1 cellular context compared by ENCODE assay signal in the genomic region with DNA sequence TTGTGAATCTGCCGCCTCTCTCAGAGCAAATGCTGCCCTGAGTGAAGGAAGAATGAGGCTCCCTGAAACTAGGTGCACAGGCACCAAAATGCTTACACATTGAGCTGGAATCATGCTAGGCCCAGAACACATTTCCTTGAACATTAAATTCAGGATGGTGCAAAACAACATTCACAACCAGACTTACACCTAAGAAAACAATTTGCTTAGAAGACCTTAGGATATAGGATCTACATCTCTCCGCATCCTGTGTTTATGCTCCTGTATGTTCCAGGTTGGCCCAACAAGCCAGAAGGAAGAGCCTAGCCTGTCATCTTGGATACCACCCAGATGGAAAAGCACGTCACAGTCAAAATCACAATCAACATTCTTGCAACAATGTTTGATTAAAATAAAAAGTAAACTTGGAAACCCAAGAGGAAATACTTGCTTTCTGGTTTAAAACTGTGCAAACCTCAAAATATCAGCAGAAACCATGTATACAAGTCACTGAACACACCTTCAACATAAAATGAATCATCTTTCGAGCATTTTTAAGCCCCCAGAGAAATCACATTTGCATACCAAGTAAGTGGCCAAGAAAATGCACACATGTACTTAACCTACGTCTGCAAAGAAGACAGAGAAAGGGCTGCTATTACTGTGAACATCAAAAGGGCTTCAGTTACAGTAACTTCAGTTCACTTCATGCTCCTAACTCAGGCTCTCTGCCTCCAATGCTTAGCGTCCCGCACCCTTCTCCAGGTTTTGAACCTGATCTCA.
TF ChIP-seq lines count a peak whose summit lies in the region.

No MANE protein-coding gene starts in this region.

TF ChIP-seq in GM12878, 131 proteins besides CTCF, POLR2A, EP300 and RAD21 (continues in another document):
- TF ChIP-seq SMARCA5 (IDR thresholded peaks at IDR 0.05) (no peak), CEBPB (IDR thresholded peaks at IDR 0.05; ENCODE audit: borderline replicate concordance in 1 of 2, low read depth in 2 of 2, low read length in 2 of 2) (peak in 1 of 2 experiments; percentile 63; a peak in 1 of 4 replicates), CBX5 (IDR thresholded peaks at IDR 0.05; ENCODE audit: low read depth) (no peak), ZZZ3 (IDR thresholded peaks at IDR 0.05; ENCODE audit: control insufficient read depth, insufficient read length, low read depth) (no peak), ATF2 (IDR thresholded peaks at IDR 0.05; ENCODE audit: low read length) (peak; percentile 76; the same call in 1 of the 2 replicates), FOXM1 (IDR thresholded peaks at IDR 0.05; ENCODE audit: low read depth, low read length) (peak; percentile 72; the same call in 1 of the 2 replicates), ZBTB33 (IDR thresholded peaks at IDR 0.05) (no peak), HDGF (IDR thresholded peaks at IDR 0.05) (no peak), MAX (IDR thresholded peaks at IDR 0.05; ENCODE audit: low read depth, low read length) (no peak), HDAC6 (IDR thresholded peaks at IDR 0.05; ENCODE audit: unreplicated experiment) (no peak), MTA2 (IDR thresholded peaks at IDR 0.05; ENCODE audit: low read depth) (no peak), JUND (IDR thresholded peaks at IDR 0.05; ENCODE audit: low read depth, low read length) (no peak), WRNIP1 (IDR thresholded peaks at IDR 0.05; ENCODE audit: borderline replicate concordance, low read depth, low read length) (no peak), ZNF217 (IDR thresholded peaks at IDR 0.05) (0 out of 2 replicates have a peak, but pooled peaks have one; percentile 22), IKZF1 (conservative IDR thresholded peaks at IDR 0.05) (no peak), BCL3 (IDR thresholded peaks at IDR 0.05; ENCODE audit: borderline replicate concordance, insufficient read depth, low read depth, low read length, poor library complexity, severe bottlenecking) (peak; percentile 30), SPI1 (IDR thresholded peaks at IDR 0.05; ENCODE audit: borderline replicate concordance, insufficient read depth, low read depth, low read length) (no peak), CREM (IDR thresholded peaks at IDR 0.05; ENCODE audit: low read depth) (peak; percentile 33; the same call in 1 of the 2 replicates), TBL1XR1 (IDR thresholded peaks at IDR 0.05; ENCODE audit: low read depth, low read length) (peak; percentile 59; the same call in 1 of the 2 replicates), CBFB (IDR thresholded peaks at IDR 0.05; ENCODE audit: low read depth) (no peak), ZNF274 (IDR thresholded peaks at IDR 0.05; ENCODE audit: insufficient read depth, insufficient read length) (no peak), SMAD1 (IDR thresholded peaks at IDR 0.05; ENCODE audit: low read depth, partially characterized antibody) (no peak), NFIC (IDR thresholded peaks at IDR 0.05; ENCODE audit: low read depth, low read length) (peak; percentile 36; the same call in 1 of the 2 replicates)
- TF ChIP-seq, protein P1, sequence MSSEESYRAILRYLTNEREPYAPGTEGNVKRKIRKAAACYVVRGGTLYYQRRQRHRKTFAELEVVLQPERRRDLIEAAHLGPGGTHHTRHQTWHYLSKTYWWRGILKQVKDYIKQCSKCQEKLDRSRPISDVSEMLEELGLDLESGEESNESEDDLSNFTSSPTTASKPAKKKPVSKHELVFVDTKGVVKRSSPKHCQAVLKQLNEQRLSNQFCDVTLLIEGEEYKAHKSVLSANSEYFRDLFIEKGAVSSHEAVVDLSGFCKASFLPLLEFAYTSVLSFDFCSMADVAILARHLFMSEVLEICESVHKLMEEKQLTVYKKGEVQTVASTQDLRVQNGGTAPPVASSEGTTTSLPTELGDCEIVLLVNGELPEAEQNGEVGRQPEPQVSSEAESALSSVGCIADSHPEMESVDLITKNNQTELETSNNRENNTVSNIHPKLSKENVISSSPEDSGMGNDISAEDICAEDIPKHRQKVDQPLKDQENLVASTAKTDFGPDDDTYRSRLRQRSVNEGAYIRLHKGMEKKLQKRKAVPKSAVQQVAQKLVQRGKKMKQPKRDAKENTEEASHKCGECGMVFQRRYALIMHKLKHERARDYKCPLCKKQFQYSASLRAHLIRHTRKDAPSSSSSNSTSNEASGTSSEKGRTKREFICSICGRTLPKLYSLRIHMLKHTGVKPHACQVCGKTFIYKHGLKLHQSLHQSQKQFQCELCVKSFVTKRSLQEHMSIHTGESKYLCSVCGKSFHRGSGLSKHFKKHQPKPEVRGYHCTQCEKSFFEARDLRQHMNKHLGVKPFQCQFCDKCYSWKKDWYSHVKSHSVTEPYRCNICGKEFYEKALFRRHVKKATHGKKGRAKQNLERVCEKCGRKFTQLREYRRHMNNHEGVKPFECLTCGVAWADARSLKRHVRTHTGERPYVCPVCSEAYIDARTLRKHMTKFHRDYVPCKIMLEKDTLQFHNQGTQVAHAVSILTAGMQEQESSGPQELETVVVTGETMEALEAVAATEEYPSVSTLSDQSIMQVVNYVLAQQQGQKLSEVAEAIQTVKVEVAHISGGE (CRISPR knock-in tag; IDR thresholded peaks at IDR 0.05) = no peak
- TF ChIP-seq, protein P2, sequence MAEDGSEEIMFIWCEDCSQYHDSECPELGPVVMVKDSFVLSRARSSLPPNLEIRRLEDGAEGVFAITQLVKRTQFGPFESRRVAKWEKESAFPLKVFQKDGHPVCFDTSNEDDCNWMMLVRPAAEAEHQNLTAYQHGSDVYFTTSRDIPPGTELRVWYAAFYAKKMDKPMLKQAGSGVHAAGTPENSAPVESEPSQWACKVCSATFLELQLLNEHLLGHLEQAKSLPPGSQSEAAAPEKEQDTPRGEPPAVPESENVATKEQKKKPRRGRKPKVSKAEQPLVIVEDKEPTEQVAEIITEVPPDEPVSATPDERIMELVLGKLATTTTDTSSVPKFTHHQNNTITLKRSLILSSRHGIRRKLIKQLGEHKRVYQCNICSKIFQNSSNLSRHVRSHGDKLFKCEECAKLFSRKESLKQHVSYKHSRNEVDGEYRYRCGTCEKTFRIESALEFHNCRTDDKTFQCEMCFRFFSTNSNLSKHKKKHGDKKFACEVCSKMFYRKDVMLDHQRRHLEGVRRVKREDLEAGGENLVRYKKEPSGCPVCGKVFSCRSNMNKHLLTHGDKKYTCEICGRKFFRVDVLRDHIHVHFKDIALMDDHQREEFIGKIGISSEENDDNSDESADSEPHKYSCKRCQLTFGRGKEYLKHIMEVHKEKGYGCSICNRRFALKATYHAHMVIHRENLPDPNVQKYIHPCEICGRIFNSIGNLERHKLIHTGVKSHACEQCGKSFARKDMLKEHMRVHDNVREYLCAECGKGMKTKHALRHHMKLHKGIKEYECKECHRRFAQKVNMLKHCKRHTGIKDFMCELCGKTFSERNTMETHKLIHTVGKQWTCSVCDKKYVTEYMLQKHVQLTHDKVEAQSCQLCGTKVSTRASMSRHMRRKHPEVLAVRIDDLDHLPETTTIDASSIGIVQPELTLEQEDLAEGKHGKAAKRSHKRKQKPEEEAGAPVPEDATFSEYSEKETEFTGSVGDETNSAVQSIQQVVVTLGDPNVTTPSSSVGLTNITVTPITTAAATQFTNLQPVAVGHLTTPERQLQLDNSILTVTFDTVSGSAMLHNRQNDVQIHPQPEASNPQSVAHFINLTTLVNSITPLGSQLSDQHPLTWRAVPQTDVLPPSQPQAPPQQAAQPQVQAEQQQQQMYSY (CRISPR knock-in tag; IDR thresholded peaks at IDR 0.05) = no peak
- TF ChIP-seq, protein P3, sequence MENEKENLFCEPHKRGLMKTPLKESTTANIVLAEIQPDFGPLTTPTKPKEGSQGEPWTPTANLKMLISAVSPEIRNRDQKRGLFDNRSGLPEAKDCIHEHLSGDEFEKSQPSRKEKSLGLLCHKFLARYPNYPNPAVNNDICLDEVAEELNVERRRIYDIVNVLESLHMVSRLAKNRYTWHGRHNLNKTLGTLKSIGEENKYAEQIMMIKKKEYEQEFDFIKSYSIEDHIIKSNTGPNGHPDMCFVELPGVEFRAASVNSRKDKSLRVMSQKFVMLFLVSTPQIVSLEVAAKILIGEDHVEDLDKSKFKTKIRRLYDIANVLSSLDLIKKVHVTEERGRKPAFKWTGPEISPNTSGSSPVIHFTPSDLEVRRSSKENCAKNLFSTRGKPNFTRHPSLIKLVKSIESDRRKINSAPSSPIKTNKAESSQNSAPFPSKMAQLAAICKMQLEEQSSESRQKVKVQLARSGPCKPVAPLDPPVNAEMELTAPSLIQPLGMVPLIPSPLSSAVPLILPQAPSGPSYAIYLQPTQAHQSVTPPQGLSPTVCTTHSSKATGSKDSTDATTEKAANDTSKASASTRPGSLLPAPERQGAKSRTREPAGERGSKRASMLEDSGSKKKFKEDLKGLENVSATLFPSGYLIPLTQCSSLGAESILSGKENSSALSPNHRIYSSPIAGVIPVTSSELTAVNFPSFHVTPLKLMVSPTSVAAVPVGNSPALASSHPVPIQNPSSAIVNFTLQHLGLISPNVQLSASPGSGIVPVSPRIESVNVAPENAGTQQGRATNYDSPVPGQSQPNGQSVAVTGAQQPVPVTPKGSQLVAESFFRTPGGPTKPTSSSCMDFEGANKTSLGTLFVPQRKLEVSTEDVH (IDR thresholded peaks at IDR 0.05; ENCODE audit: low read depth, partially characterized antibody) = no peak
- TF ChIP-seq, protein P4, sequence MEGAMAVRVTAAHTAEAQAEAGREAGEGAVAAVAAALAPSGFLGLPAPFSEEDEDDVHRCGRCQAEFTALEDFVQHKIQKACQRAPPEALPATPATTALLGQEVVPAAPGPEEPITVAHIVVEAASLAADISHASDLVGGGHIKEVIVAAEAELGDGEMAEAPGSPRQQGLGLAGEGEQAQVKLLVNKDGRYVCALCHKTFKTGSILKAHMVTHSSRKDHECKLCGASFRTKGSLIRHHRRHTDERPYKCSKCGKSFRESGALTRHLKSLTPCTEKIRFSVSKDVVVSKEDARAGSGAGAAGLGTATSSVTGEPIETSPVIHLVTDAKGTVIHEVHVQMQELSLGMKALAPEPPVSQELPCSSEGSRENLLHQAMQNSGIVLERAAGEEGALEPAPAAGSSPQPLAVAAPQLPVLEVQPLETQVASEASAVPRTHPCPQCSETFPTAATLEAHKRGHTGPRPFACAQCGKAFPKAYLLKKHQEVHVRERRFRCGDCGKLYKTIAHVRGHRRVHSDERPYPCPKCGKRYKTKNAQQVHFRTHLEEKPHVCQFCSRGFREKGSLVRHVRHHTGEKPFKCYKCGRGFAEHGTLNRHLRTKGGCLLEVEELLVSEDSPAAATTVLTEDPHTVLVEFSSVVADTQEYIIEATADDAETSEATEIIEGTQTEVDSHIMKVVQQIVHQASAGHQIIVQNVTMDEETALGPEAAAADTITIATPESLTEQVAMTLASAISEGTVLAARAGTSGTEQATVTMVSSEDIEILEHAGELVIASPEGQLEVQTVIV (IDR thresholded peaks at IDR 0.05; ENCODE audit: borderline replicate concordance, partially characterized antibody) = no peak
- TF ChIP-seq, protein P5, sequence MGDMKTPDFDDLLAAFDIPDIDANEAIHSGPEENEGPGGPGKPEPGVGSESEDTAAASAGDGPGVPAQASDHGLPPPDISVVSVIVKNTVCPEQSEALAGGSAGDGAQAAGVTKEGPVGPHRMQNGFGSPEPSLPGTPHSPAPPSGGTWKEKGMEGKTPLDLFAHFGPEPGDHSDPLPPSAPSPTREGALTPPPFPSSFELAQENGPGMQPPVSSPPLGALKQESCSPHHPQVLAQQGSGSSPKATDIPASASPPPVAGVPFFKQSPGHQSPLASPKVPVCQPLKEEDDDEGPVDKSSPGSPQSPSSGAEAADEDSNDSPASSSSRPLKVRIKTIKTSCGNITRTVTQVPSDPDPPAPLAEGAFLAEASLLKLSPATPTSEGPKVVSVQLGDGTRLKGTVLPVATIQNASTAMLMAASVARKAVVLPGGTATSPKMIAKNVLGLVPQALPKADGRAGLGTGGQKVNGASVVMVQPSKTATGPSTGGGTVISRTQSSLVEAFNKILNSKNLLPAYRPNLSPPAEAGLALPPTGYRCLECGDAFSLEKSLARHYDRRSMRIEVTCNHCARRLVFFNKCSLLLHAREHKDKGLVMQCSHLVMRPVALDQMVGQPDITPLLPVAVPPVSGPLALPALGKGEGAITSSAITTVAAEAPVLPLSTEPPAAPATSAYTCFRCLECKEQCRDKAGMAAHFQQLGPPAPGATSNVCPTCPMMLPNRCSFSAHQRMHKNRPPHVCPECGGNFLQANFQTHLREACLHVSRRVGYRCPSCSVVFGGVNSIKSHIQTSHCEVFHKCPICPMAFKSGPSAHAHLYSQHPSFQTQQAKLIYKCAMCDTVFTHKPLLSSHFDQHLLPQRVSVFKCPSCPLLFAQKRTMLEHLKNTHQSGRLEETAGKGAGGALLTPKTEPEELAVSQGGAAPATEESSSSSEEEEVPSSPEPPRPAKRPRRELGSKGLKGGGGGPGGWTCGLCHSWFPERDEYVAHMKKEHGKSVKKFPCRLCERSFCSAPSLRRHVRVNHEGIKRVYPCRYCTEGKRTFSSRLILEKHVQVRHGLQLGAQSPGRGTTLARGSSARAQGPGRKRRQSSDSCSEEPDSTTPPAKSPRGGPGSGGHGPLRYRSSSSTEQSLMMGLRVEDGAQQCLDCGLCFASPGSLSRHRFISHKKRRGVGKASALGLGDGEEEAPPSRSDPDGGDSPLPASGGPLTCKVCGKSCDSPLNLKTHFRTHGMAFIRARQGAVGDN (IDR thresholded peaks at IDR 0.05) = no peak
